In genomic region chr3:42741796-42742195, GRCh38 we compare ENCODE assay signal across 19 cellular contexts. TPM values are rescaled to one million over a fixed set of nuclear protein-coding genes. Genes with fewer than 3 reads are reported as not detected.
A peak's percentile ranks its signal among the peaks of the same experiment; 100 is the strongest.
DNase-seq lines count a peak whose midpoint lies in the region; ATAC-seq and TF ChIP-seq lines count a peak whose summit lies in the region.
"Had no signal": no experiment of that assay in that cellular context is flagged by ENCODE, and none has a peak within 500 bp of the region (broad histone marks: within the 10 kb centered on the region; RNA-seq: fewer than 3 reads in every experiment).

No MANE protein-coding gene starts in this region.

- peak overlapping the region; percentile 82 for H3K27ac ChIP-seq in right cardiac atrium (ENCODE audit: low read length)
- peak overlapping the region; percentile 95 for H3K27ac ChIP-seq in psoas muscle

- TF ChIP-seq CTCF in psoas muscle (IDR thresholded peaks at IDR 0.05), result no peak

- H3K4me1 ChIP-seq in right cardiac atrium (ENCODE audit: control insufficient read depth, insufficient read depth, low read length), result peaks cover 9% of the 10 kb centered on the region
- peaks cover 41% of the 10 kb centered on the region for H3K4me1 ChIP-seq in psoas muscle
- H3K4me1 ChIP-seq: BE2C had no signal

- 73% methylated on average over 3 of the region's 3 CpGs for WGBS in right cardiac atrium
- WGBS in psoas muscle, 3 donors, result 73 to 77% (median 74%) methylated on average over 3 of the region's 3 CpGs

- H3K4me3 ChIP-seq in right cardiac atrium (ENCODE audit: low read length), result no peak overlapping the region
- H3K4me3 ChIP-seq in psoas muscle, result no peak overlapping the region

- intact Hi-C loops in right cardiac atrium (cut with DNase I) (loop anchor here in 3 of 4 donors (5.0 to 10.0 kb wide), 5 partner anchors 39 to 157 kb away; partner anchors contain the start of genes HHATL (in 1 of the 3), NKTR (in 1 of the 3), SEC22C (in 1 of the 3) and ZBTB47 (in 1 of the 3)), Right ventricle myocardium inferior (cut with DNase I) (no loop called here), psoas muscle (cut with DNase I) (loop anchor here in 1 of 2 donors (2.0 to 10.0 kb wide), 2 partner anchors 39 to 87 kb away; partner anchors contain the start of genes HHATL and ZBTB47)

- no peaks in the 10 kb centered on the region for H3K36me3 ChIP-seq in psoas muscle (ENCODE audit: insufficient read depth in 1 of 2, low read depth in 1 of 2)
- H3K36me3 ChIP-seq: BE2C had no signal

- H3K9me3 ChIP-seq in right cardiac atrium (ENCODE audit: control insufficient read depth, low read length), result no peaks in the 10 kb centered on the region
- H3K9me3 ChIP-seq in psoas muscle, result no peaks in the 10 kb centered on the region
- H3K9me3 ChIP-seq: BE2C had no signal

- ATAC-seq in right cardiac atrium (no peak), Right ventricle myocardium inferior (no peak), psoas muscle (no peak)
- ATAC-seq: CD8-positive, alpha-beta T cell; HCT116; Panc1 had no signal

- no peaks in the 10 kb centered on the region for H3K27me3 ChIP-seq in right cardiac atrium (ENCODE audit: control insufficient read depth, insufficient read depth)
- no peaks in the 10 kb centered on the region for H3K27me3 ChIP-seq in psoas muscle (ENCODE audit: insufficient read depth in 3 of 3, low read length in 2 of 3)
- H3K27me3 ChIP-seq: BE2C had no signal

- DNase-seq in right cardiac atrium (no peak), Right ventricle myocardium inferior (ENCODE audit: missing footprints) (no peak), ecto neural progenitor cell (ENCODE audit: low spot score) (peak; percentile 36), psoas muscle (no peak), retina (no peak), T-helper 1 cell (no peak)
- DNase-seq in stimulated activated CD4-positive, alpha-beta T cell treated with anti-CD3 and anti-CD28 coated beads, Interleukin-4, amount 100 ng/mL, for 24 hours, result no peak
- DNase-seq: BE2C; CD8-positive, alpha-beta T cell; GF-D8; MV-4-11; NCI-H1417 treated with DMSO at 0.1 percent for 48 hours; NCI-H2029; NCI-H2171 treated with DMSO at 0.1 percent for 48 hours had no signal

RNA-seq across cellular contexts. Expression of gene CCDC13, which starts 31.3 kb away (rescaled TPM):
- 1 to 10 TPM in 1 of 4 donors, under 1 TPM in 2, not detected in 1; 0.26 to 1.8 (median 0.96) TPM for total RNA-seq in right cardiac atrium
- 0.84 TPM for polyA plus RNA-seq in right cardiac atrium
- total RNA-seq in Right ventricle myocardium inferior, result 0.41 TPM
- total RNA-seq in psoas muscle, result 1 to 10 TPM in 1 of 4 donors, under 1 TPM in 3; 0.47 to 1.1 (median 0.62) TPM
- polyA plus RNA-seq in psoas muscle, result 1 to 10 TPM in 1 of 3 donors, under 1 TPM in 2; 0.30 to 1.2 (median 0.66) TPM
- total RNA-seq: HT-29 had no signal

RNA-seq across cellular contexts. Expression of gene HHATL, which starts 39.2 kb away (rescaled TPM):
- total RNA-seq in right cardiac atrium, result 100 to 1,000 TPM; 480 to 768 (median 570) TPM
- 622 TPM for polyA plus RNA-seq in right cardiac atrium
- total RNA-seq in Right ventricle myocardium inferior, result 440 TPM
- total RNA-seq in psoas muscle, result 100 to 1,000 TPM; 157 to 276 (median 212) TPM
- 100 to 1,000 TPM in 1 of 3 donors, 10 to 100 TPM in 2; 37.0 to 188 (median 50.4) TPM for polyA plus RNA-seq in psoas muscle
- total RNA-seq: CD8-positive, alpha-beta T cell; HT-29; NCI-H460 had no signal
- polyA plus RNA-seq: IgD-negative memory B cell had no signal

RNA-seq across cellular contexts. Expression of gene KLHL40, which starts 56.5 kb away (rescaled TPM):
- total RNA-seq in right cardiac atrium, result 1 to 10 TPM in 1 of 4 donors, under 1 TPM in 3; 0.09 to 1.6 (median 0.40) TPM
- polyA plus RNA-seq in right cardiac atrium, result 0.29 TPM
- not detected for total RNA-seq in Right ventricle myocardium inferior
- 100 to 1,000 TPM; 241 to 923 (median 381) TPM for total RNA-seq in psoas muscle
- 100 to 1,000 TPM; 306 to 822 (median 392) TPM for polyA plus RNA-seq in psoas muscle
- total RNA-seq: CD8-positive, alpha-beta T cell; HT-29; NCI-H460 had no signal
- polyA plus RNA-seq: IgD-negative memory B cell had no signal

Comparison
In these comparisons a context has a peak if more than half of its experiments do, and no peak if none do; other contexts are left out.
1. RNA of gene KLHL40, which starts 56.5 kb away (total RNA-seq): 241 to 923 TPM in psoas muscle; 0.09 to 1.6 TPM in right cardiac atrium and not detected in Right ventricle myocardium inferior (single experiment); every median in the first group is over 10 times any median in the second.